In the genomic region with DNA sequence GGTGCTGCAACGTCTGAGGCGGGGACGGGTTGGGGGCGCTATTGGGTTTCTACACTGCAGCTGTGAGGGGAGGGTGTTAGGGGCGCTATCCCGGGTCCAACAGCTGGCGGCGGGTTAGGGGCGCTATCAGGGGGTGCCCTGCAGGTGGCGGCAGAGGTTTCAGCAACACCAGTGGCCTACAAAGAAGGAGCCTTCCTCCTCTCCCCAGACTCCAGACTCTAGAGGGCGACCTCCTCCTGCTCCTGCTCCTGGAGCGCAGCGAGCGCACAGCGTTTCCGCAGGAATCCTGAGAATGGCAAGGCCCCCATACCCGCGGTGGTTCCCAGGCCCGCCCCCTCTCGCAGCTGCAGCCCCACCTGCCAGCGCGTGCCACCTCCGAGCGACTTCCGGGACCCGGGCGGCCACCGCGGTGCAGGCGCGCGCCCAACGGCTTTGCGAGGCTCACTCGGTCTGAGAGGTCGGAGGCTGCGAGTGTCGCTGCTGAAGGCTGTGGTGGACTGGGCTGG, we compare ENCODE assay signal across 8 cellular contexts. TPM values are rescaled to one million over a fixed set of nuclear protein-coding genes. Genes with fewer than 3 reads are reported as not detected.
DNase-seq lines count a peak whose midpoint lies in the region; ATAC-seq lines count a peak whose summit lies in the region.
"Not testable (repeated sequence)": the region's sequence is repeated elsewhere in the genome, so short reads cannot be mapped to it uniquely, and the experiment has no call there.

No MANE protein-coding gene starts in this region.

- H3K4me1 ChIP-seq in CD4-positive, alpha-beta memory T cell (ENCODE audit: insufficient read depth, low read length): not testable (repeated sequence)

- H3K4me3 ChIP-seq in CD4-positive, alpha-beta memory T cell (ENCODE audit: low read length in 2 of 2): peak overlapping the region in 1 of 2 donors; percentile 49

- CTCF ChIA-PET in CD4-positive, alpha-beta memory T cell (lab: Charles Lee; ENCODE audit: partially characterized antibody): interaction anchor here (1.9 kb wide), 1 partner anchor 354 kb away, joined by 4 read pairs; the partner anchor contains the start of gene MC5R

- intact Hi-C loops in CD4-positive, alpha-beta memory T cell (cut with micrococcal nuclease): loop anchor here (5.0 kb wide), 1 partner anchor 239 kb away; no protein-coding TSS in a partner anchor

- H3K4me1 Mint-ChIP-seq in CD4-positive, alpha-beta memory T cell: peaks cover 3 to 15% (median 9%) of the 10 kb centered on the region in 4 donors
- not testable (repeated sequence) for H3K4me1 Mint-ChIP-seq in effector memory CD8-positive, alpha-beta T cell (ENCODE audit: low read depth in 2 of 2)

- peak overlapping the region; percentile 48 to 87 (median 76) for H3K27ac Mint-ChIP-seq in CD4-positive, alpha-beta memory T cell
- peak overlapping the region; percentile 92 to 93 for H3K27ac Mint-ChIP-seq in effector memory CD8-positive, alpha-beta T cell

- H3K9me3 ChIP-seq in CD4-positive, alpha-beta memory T cell (ENCODE audit: control insufficient read depth in 1 of 2, low read length in 2 of 2): not testable (repeated sequence)

- H3K27me3 Mint-ChIP-seq in CD4-positive, alpha-beta memory T cell; effector memory CD8-positive, alpha-beta T cell: not testable (repeated sequence)

- DNase-seq in CD4-positive, alpha-beta memory T cell: peak; percentile 75 to 83 (median 76)
- DNase-seq in NCI-H82 (lab: John Stamatoyannopoulos, UW) (peak; percentile 33), lung microvascular endothelial cell (ENCODE audit: low read depth in 2 of 2) (peak; percentile 19 to 22)
- DNase-seq in activated CD8-positive, alpha-beta memory T cell treated with anti-CD3 and anti-CD28 coated beads for 48 hours (ENCODE audit: low read depth in 2 of 3, low spot score in 2 of 3): peak; percentile 57 to 70 (median 59)
- DNase-seq in effector memory CD8-positive, alpha-beta T cell: peak; percentile 70 to 80 (median 72)
- DNase-seq in stimulated activated CD8-positive, alpha-beta memory T cell treated with anti-CD3 and anti-CD28 coated beads, Interleukin-12 subunit alpha, Interleukin-12 subunit beta, amount 100 ng/mL, for 4 hours (ENCODE audit: low read depth): peak; percentile 66

- peak overlapping the region; percentile 88 to 94 (median 92) for H3K4me3 Mint-ChIP-seq in CD4-positive, alpha-beta memory T cell
- H3K4me3 Mint-ChIP-seq in effector memory CD8-positive, alpha-beta T cell: peak overlapping the region; percentile 92 to 95

- ATAC-seq in GM19372 (IDR thresholded peaks at IDR 0.05; ENCODE audit: low read depth, unreplicated experiment): peak; percentile 94
- peak; percentile 96 for ATAC-seq in HG03432 (IDR thresholded peaks at IDR 0.05; ENCODE audit: unreplicated experiment)
- ATAC-seq in effector memory CD8-positive, alpha-beta T cell (replicated peaks): peak; percentile 86

- not testable (repeated sequence) for H3K36me3 Mint-ChIP-seq in CD4-positive, alpha-beta memory T cell; effector memory CD8-positive, alpha-beta T cell (ENCODE audit: insufficient read depth)

- not testable (repeated sequence) for H3K27me3 ChIP-seq in CD4-positive, alpha-beta memory T cell (ENCODE audit: insufficient read depth, low read length)

- not testable (repeated sequence) for H3K36me3 ChIP-seq in CD4-positive, alpha-beta memory T cell (ENCODE audit: insufficient read depth, low read length)

- not testable (repeated sequence) for H3K27ac ChIP-seq in CD4-positive, alpha-beta memory T cell (ENCODE audit: low read depth, low read length)

- not testable (repeated sequence) for H3K9me3 Mint-ChIP-seq in CD4-positive, alpha-beta memory T cell; effector memory CD8-positive, alpha-beta T cell

- POLR2A ChIA-PET in CD4-positive, alpha-beta memory T cell (lab: Charles Lee; ENCODE audit: partially characterized antibody): not testable (repeated sequence)

RNA-seq across cellular contexts. Expression of gene ZNF519, which starts 46.5 kb away (rescaled TPM):
- 10 to 100 TPM; 13.6 to 15.4 TPM for total RNA-seq in CD4-positive, alpha-beta memory T cell
- 1 to 10 TPM; 3.5 to 4.6 TPM for polyA plus RNA-seq in CD4-positive, alpha-beta memory T cell
- 1.4 and 2.2 TPM in 2 replicates for total RNA-seq in lung microvascular endothelial cell

Comparison
In these comparisons a context has a peak if more than half of its experiments do, and no peak if none do; other contexts are left out.
1. DNase-seq: peak in every context shown above with its lines; median percentile 76 in CD4-positive, alpha-beta memory T cell; 72 in effector memory CD8-positive, alpha-beta T cell; 66 in stimulated activated CD8-positive, alpha-beta memory T cell treated with anti-CD3 and anti-CD28 coated beads, Interleukin-12 subunit alpha, Interleukin-12 subunit beta, amount 100 ng/mL, for 4 hours; 59 in activated CD8-positive, alpha-beta memory T cell treated with anti-CD3 and anti-CD28 coated beads for 48 hours; 33 in NCI-H82; 20 in lung microvascular endothelial cell.